In genomic region chr19:1592755-1593628, GRCh38 we compare ENCODE assay signal across 8 cellular contexts. TPM values are rescaled to one million over a fixed set of nuclear protein-coding genes. Genes with fewer than 3 reads are reported as not detected.
DNase-seq lines count a peak whose midpoint lies in the region; ATAC-seq and TF ChIP-seq lines count a peak whose summit lies in the region.

TSS of gene MBD3 (minus strand) at chr19:1592865. CDS start at chr19:1592631, 234 bp downstream.

- H3K4me3 Mint-ChIP-seq in CD14-positive monocyte = peak within 1 kb of the TSS; percentile 90 to 94
- peak within 1 kb of the TSS; percentile 92 for H3K4me3 Mint-ChIP-seq in activated CD8-positive, alpha-beta T cell treated with anti-CD3 and anti-CD28 coated beads for 36 hours

- POLR2A ChIA-PET in activated CD8-positive, alpha-beta T cell treated with anti-CD3 and anti-CD28 coated beads for 36 hours (lab: Charles Lee) = interaction anchor here (0.5 to 5.0 kb wide), 8 partner anchors 9 to 452 kb away, joined by 3 to 25 read pairs (median 3); partner anchors contain the start of genes CIRBP, TCF3 and UQCR11

- peaks cover 19 to 32% of the 10 kb centered on the region in 2 donors for H3K36me3 Mint-ChIP-seq in CD14-positive monocyte
- H3K36me3 Mint-ChIP-seq in activated CD8-positive, alpha-beta T cell treated with anti-CD3 and anti-CD28 coated beads for 36 hours (ENCODE audit: low read depth) = peaks cover 27% of the 10 kb centered on the region

- intact Hi-C loops in CD14-positive monocyte (cut with micrococcal nuclease) = loop anchor here (1.0 to 5.0 kb wide), 2 partner anchors 11 to 59 kb away; partner anchors contain the start of gene TCF3 (in 1 of the 2)
- intact Hi-C loops in activated CD8-positive, alpha-beta T cell treated with anti-CD3 and anti-CD28 coated beads for 36 hours (cut with micrococcal nuclease) = no loop called here

- no peak for TF ChIP-seq CTCF in CD14-positive monocyte (IDR thresholded peaks at IDR 0.05)
- TF ChIP-seq CTCF in activated CD8-positive, alpha-beta T cell treated with anti-CD3 and anti-CD28 coated beads for 36 hours (IDR thresholded peaks at IDR 0.05) = no peak

- peak; percentile 92 for DNase-seq in CD14-positive monocyte (ENCODE audit: low spot score)
- DNase-seq in HK-2 (ENCODE audit: unreplicated experiment) = peak; percentile 93
- peak; percentile 69 for DNase-seq in NCI-H82 treated with DMSO at 0.1 percent for 48 hours (lab: John Stamatoyannopoulos, UW; ENCODE audit: unreplicated experiment)
- DNase-seq in activated CD8-positive, alpha-beta T cell treated with anti-CD3 and anti-CD28 coated beads for 36 hours = peak; percentile 88
- DNase-seq in effector CD4-positive, alpha-beta T cell = peak; percentile 82
- DNase-seq in lung microvascular endothelial cell (ENCODE audit: low read depth in 2 of 2) = peak; percentile 97
- DNase-seq in stimulated activated CD4-positive, alpha-beta T cell treated with anti-CD3 and anti-CD28 coated beads, TNF-alpha, amount 100 ng/mL, for 4 hours (ENCODE audit: low read depth in 3 of 3) = peak; percentile 80 to 85 (median 80)

- peak; percentile 43 for ATAC-seq in GM19438 (IDR thresholded peaks at IDR 0.05; ENCODE audit: low read depth, unreplicated experiment)
- peak; percentile 88 for ATAC-seq in activated CD8-positive, alpha-beta T cell treated with anti-CD3 and anti-CD28 coated beads for 36 hours

- peak within 1 kb of the TSS; percentile 82 to 95 (median 88) for H3K27ac Mint-ChIP-seq in CD14-positive monocyte
- peak within 1 kb of the TSS; percentile 95 for H3K27ac Mint-ChIP-seq in activated CD8-positive, alpha-beta T cell treated with anti-CD3 and anti-CD28 coated beads for 36 hours

- H3K4me1 Mint-ChIP-seq in CD14-positive monocyte = peaks cover 28% of the 10 kb centered on the region
- H3K4me1 Mint-ChIP-seq in activated CD8-positive, alpha-beta T cell treated with anti-CD3 and anti-CD28 coated beads for 36 hours (ENCODE audit: low read depth) = peaks cover 15% of the 10 kb centered on the region

- CTCF ChIA-PET in activated CD8-positive, alpha-beta T cell treated with anti-CD3 and anti-CD28 coated beads for 36 hours (lab: Charles Lee) = interaction anchor here (0.9 to 1.7 kb wide), 5 partner anchors 11 to 233 kb away, joined by 3 to 10 read pairs (median 5); partner anchors contain the start of gene UQCR11

- H3K27me3 Mint-ChIP-seq in CD14-positive monocyte (ENCODE audit: low read depth in 3 of 3) = peaks cover 0 to 2% (median 0%) of the 10 kb centered on the region in 3 donors
- no peaks in the 10 kb centered on the region for H3K27me3 Mint-ChIP-seq in activated CD8-positive, alpha-beta T cell treated with anti-CD3 and anti-CD28 coated beads for 36 hours

- H3K9me3 Mint-ChIP-seq in CD14-positive monocyte = no peaks in the 10 kb centered on the region
- no peaks in the 10 kb centered on the region for H3K9me3 Mint-ChIP-seq in activated CD8-positive, alpha-beta T cell treated with anti-CD3 and anti-CD28 coated beads for 36 hours

RNA-seq across cellular contexts. Expression of gene MBD3, which starts in this region (rescaled TPM):
- 1 to 10 TPM; 2.6 to 4.9 TPM for polyA plus RNA-seq in CD14-positive monocyte
- 10 to 100 TPM; 87.8 to 92.5 TPM for total RNA-seq in activated CD8-positive, alpha-beta T cell treated with anti-CD3 and anti-CD28 coated beads for 36 hours
- 46.0 and 79.4 TPM in 2 replicates for total RNA-seq in lung microvascular endothelial cell

Comparison
In these comparisons a context has a peak if more than half of its experiments do, and no peak if none do; other contexts are left out.
1. Peak in every context shown above with its lines: DNase-seq and ATAC-seq.